12 cellular contexts compared by ENCODE assay signal in the genomic region with DNA sequence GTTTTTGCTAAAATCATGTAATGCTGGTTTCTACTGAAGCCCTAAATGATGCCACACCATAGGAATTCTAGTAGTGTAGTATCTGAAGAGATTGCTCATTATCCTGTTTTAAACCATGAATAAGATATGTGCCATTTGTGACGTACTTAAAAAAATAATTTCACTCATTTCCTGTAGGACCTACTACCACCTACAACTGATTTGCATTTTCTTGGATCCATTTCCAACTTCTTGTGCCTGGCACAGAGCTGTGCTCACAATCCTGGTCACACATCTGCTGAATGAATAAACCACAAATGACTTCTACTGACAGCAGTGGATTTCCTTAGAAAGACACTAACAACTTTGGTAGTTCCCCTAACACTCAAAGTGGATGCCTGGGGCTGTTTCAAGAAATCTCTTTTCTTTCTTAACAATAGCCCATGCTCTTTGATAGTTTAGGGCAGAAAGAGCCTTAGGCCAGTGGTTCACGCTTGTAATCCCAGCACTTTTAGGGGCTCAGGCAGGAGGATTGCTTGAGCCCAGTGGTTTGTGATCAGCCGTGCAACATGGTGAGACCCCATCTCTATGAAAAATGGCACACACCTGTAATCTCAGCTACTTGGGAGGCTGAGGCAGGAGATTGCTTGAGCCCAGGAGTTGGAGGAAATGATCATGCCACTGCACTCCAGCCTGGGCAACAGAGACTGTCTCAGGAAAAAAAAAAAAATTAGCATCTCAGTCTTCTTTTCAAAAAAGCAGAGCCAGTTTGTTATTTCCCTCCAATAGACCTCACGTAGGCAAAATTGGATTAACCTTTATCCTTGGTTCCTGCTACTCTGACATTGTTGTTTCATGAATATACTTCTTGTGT. TPM values are rescaled to one million over a fixed set of nuclear protein-coding genes. Genes with fewer than 3 reads are reported as not detected.
DNase-seq lines count a peak whose midpoint lies in the region; FAIRE-seq and TF ChIP-seq lines count a peak whose summit lies in the region.
"Had no signal": no experiment of that assay in that cellular context is flagged by ENCODE, and none has a peak within 500 bp of the region (broad histone marks: within the 10 kb centered on the region; RNA-seq: fewer than 3 reads in every experiment).

No MANE protein-coding gene starts in this region.

- no peaks in the 10 kb centered on the region for H3K36me3 ChIP-seq in mammary epithelial cell (ENCODE audit: insufficient read depth, low read length)
- no peaks in the 10 kb centered on the region for H3K36me3 ChIP-seq in breast epithelium
- H3K36me3 ChIP-seq in ectodermal cell (ENCODE audit: control insufficient read depth, insufficient read depth, low read length), result no peaks in the 10 kb centered on the region
- H3K36me3 ChIP-seq in small intestine (ENCODE audit: control insufficient read depth in 2 of 2, insufficient read depth in 2 of 2, low read length in 2 of 2), result no peaks in the 10 kb centered on the region
- H3K36me3 ChIP-seq: left ventricle myocardium inferior had no signal

- no peak overlapping the region for H3K4me2 ChIP-seq in mammary epithelial cell (ENCODE audit: insufficient read depth, low read depth, low read length)

- WGBS in mammary epithelial cell (ENCODE audit: low coverage, missing lambda C conversion rate), result 89% methylated on average over 4 of the region's 4 CpGs
- WGBS in ectodermal cell, 2 experiments, result 47 to 52% methylated on average over 3 to 4 of the region's 4 CpGs
- 75 to 81% (median 77%) methylated on average over 4 of the region's 4 CpGs for WGBS in small intestine, 3 donors

- DNase-seq in mammary epithelial cell (peak; percentile 53), breast epithelium (ENCODE audit: low spot score in 2 of 2) (no peak), NCI-H226 (peak; percentile 79), small intestine (no peak), coronary artery (ENCODE audit: low spot score) (no peak)
- DNase-seq in activated effector memory CD4-positive, alpha-beta T cell treated with anti-CD3 and anti-CD28 coated beads, Interleukin-2, amount 50 U/mL, for 16 hours, result no peak
- DNase-seq: aorta, left ventricle myocardium inferior had no signal

- no peak overlapping the region for H3K4me3 Mint-ChIP-seq in stimulated activated naive CD8-positive, alpha-beta T cell treated with anti-CD3 and anti-CD28 coated beads, Interleukin-15, Interleukin-2, amounts not matched to agents 100 ng/mL and 50 ng/mL, for 24 hours
- H3K4me3 Mint-ChIP-seq: CD4-positive, CD25-positive, alpha-beta regulatory T cell had no signal

- peaks cover 25% of the 10 kb centered on the region for H3K4me1 Mint-ChIP-seq in stimulated activated naive CD8-positive, alpha-beta T cell treated with anti-CD3 and anti-CD28 coated beads, Interleukin-15, Interleukin-2, amounts not matched to agents 100 ng/mL and 50 ng/mL, for 24 hours (ENCODE audit: low read depth)
- H3K4me1 Mint-ChIP-seq: CD4-positive, CD25-positive, alpha-beta regulatory T cell had no signal

- H3K27me3 Mint-ChIP-seq in stimulated activated naive CD8-positive, alpha-beta T cell treated with anti-CD3 and anti-CD28 coated beads, Interleukin-15, Interleukin-2, amounts not matched to agents 100 ng/mL and 50 ng/mL, for 24 hours, result peaks cover 19% of the 10 kb centered on the region

- no peak overlapping the region for H2AFZ ChIP-seq in mammary epithelial cell (ENCODE audit: low read depth, low read length)

- dilution Hi-C loops in mammary epithelial cell (cut with HindIII; ENCODE audit: low sequenced_read_pairs), result no loop called here

- intact Hi-C loops in mammary epithelial cell (cut with micrococcal nuclease) (no loop called here), breast epithelium (cut with DNase I; ENCODE audit: low total_unique reads) (no loop called here)

- H3K9me3 ChIP-seq in mammary epithelial cell (replicated peaks; ENCODE audit: insufficient read depth, low read length) (no peaks in the 10 kb centered on the region), breast epithelium (no peaks in the 10 kb centered on the region), ectodermal cell (ENCODE audit: control insufficient read depth, low read length) (no peaks in the 10 kb centered on the region), small intestine (ENCODE audit: control insufficient read depth, low read depth) (no peaks in the 10 kb centered on the region)

- no TSS peak for BruUV-seq in mammary epithelial cell (replicated peaks; lab: Mats Ljungman, UMichigan)

- in situ Hi-C loops in mammary epithelial cell (cut with MboI; ENCODE audit: low sequenced_read_pairs in 2 of 2), result no loop called here

- H3K9ac ChIP-seq in mammary epithelial cell (ENCODE audit: insufficient read depth, low read length), result no peak overlapping the region

- no peak for TF ChIP-seq POLR2A in breast epithelium (IDR thresholded peaks at IDR 0.05)

- no peaks in the 10 kb centered on the region for H3K4me1 ChIP-seq in mammary epithelial cell (ENCODE audit: insufficient read depth, low read length)
- no peaks in the 10 kb centered on the region for H3K4me1 ChIP-seq in breast epithelium
- H3K4me1 ChIP-seq in ectodermal cell (ENCODE audit: control insufficient read depth, insufficient read depth, low read length), result peaks cover 6% of the 10 kb centered on the region
- H3K4me1 ChIP-seq in small intestine (ENCODE audit: control insufficient read depth in 2 of 2, insufficient read depth in 1 of 2, low read depth in 1 of 2, low read length in 1 of 2), result no peaks in the 10 kb centered on the region
- H3K4me1 ChIP-seq: left ventricle myocardium inferior had no signal

- H3K27ac Mint-ChIP-seq in stimulated activated naive CD8-positive, alpha-beta T cell treated with anti-CD3 and anti-CD28 coated beads, Interleukin-15, Interleukin-2, amounts not matched to agents 100 ng/mL and 50 ng/mL, for 24 hours, result peak overlapping the region; percentile 86
- H3K27ac Mint-ChIP-seq: CD4-positive, CD25-positive, alpha-beta regulatory T cell had no signal

- CTCF ChIA-PET in mammary epithelial cell (lab: Charles Lee; ENCODE audit: low non-redundant PET), result no interaction called here

- TF ChIP-seq CTCF in mammary epithelial cell (conservative IDR thresholded peaks at IDR 0.05 in 1 of 2, IDR thresholded peaks at IDR 0.05 in 1 of 2; ENCODE audit: extremely low read depth in 1 of 2, insufficient read depth in 1 of 2, low read depth in 1 of 2, low read length in 2 of 2) (no peak), breast epithelium (IDR thresholded peaks at IDR 0.05) (no peak), coronary artery (IDR thresholded peaks at IDR 0.05) (no peak)

- H3K27ac ChIP-seq in mammary epithelial cell (ENCODE audit: insufficient read depth, low read depth, low read length) (no peak overlapping the region), breast epithelium (no peak overlapping the region), ectodermal cell (ENCODE audit: insufficient read depth, low read depth, low read length, poor library complexity, severe bottlenecking) (peak overlapping the region; percentile 2), small intestine (ENCODE audit: low read depth in 1 of 2, low read length in 1 of 2) (no peak overlapping the region), coronary artery (no peak overlapping the region)
- H3K27ac ChIP-seq: left ventricle myocardium inferior had no signal

- no peaks in the 10 kb centered on the region for H3K79me2 ChIP-seq in mammary epithelial cell (ENCODE audit: insufficient read depth, low read length)

- H3K4me3 ChIP-seq in mammary epithelial cell (replicated peaks in 1 of 3; ENCODE audit: insufficient read depth in 1 of 3, low read depth in 2 of 3, low read length in 3 of 3) (no peak overlapping the region), breast epithelium (no peak overlapping the region), ectodermal cell (ENCODE audit: insufficient read depth, low read depth, low read length) (no peak overlapping the region), small intestine (ENCODE audit: low read depth in 1 of 2, low read length in 2 of 2) (no peak overlapping the region), coronary artery (no peak overlapping the region)
- H3K4me3 ChIP-seq: left ventricle myocardium inferior had no signal

- H3K27me3 ChIP-seq in mammary epithelial cell (ENCODE audit: insufficient read depth, low read length) (peaks cover 5% of the 10 kb centered on the region), breast epithelium (no peaks in the 10 kb centered on the region), ectodermal cell (ENCODE audit: control insufficient read depth, insufficient read depth, low read length, poor library complexity, severe bottlenecking) (no peaks in the 10 kb centered on the region), small intestine (ENCODE audit: control insufficient read depth in 2 of 2, insufficient read depth in 2 of 2, low read length in 2 of 2) (no peaks in the 10 kb centered on the region)

- H3K36me3 Mint-ChIP-seq in stimulated activated naive CD8-positive, alpha-beta T cell treated with anti-CD3 and anti-CD28 coated beads, Interleukin-15, Interleukin-2, amounts not matched to agents 100 ng/mL and 50 ng/mL, for 24 hours (ENCODE audit: low read depth), result no peaks in the 10 kb centered on the region
- H3K36me3 Mint-ChIP-seq: CD4-positive, CD25-positive, alpha-beta regulatory T cell had no signal

- H4K20me1 ChIP-seq in mammary epithelial cell (ENCODE audit: insufficient read depth, low read length), result no peaks in the 10 kb centered on the region

- H3K9me3 Mint-ChIP-seq in stimulated activated naive CD8-positive, alpha-beta T cell treated with anti-CD3 and anti-CD28 coated beads, Interleukin-15, Interleukin-2, amounts not matched to agents 100 ng/mL and 50 ng/mL, for 24 hours, result peaks cover 3% of the 10 kb centered on the region

- no peak for FAIRE-seq in small intestine (lab: Jason Lieb, UNC)
- FAIRE-seq: RCC 7860 had no signal

RNA-seq across cellular contexts. Expression of a gene that starts 13.0 kb away (rescaled TPM):
- total RNA-seq in mammary epithelial cell, result not detected
- 0.17 TPM for polyA plus RNA-seq in mammary epithelial cell
- not detected for polyA minus RNA-seq in mammary epithelial cell
- 1 to 10 TPM; 1.0 to 7.5 (median 1.9) TPM for total RNA-seq in breast epithelium
- polyA plus RNA-seq in ectodermal cell (2013, experiment 1 of 4), result not detected
- polyA plus RNA-seq in ectodermal cell (2013, experiment 2 of 4), result 0.37 TPM
- 0.75 TPM for polyA plus RNA-seq in ectodermal cell (2013, experiment 3 of 4)
- 0.81 TPM for polyA plus RNA-seq in ectodermal cell (2013, experiment 4 of 4)
- 1 to 10 TPM in 2 of 3 donors, not detected in 1; 3.6 to 3.8 TPM for polyA plus RNA-seq in small intestine

Comparison
In these comparisons a context has a peak if more than half of its experiments do, and no peak if none do; other contexts are left out.
1. DNase-seq: peak in mammary epithelial cell (single experiment) and NCI-H226 (single experiment); none in breast epithelium (0 of 2), small intestine (single experiment), coronary artery (single experiment) and activated effector memory CD4-positive, alpha-beta T cell treated with anti-CD3 and anti-CD28 coated beads, Interleukin-2, amount 50 U/mL, for 16 hours (single experiment).